ENCODE assay signal across 25 cellular contexts in genomic region chr3:40468018-40468417, GRCh38.
"Had no signal": no experiment of that assay in that cellular context is flagged by ENCODE, and none has a peak within 500 bp of the region (broad histone marks: within the 10 kb centered on the region; RNA-seq: fewer than 3 reads in every experiment).

No MANE protein-coding gene starts in this region.

- H3K4me3 Mint-ChIP-seq: memory B cell; naive thymus-derived CD8-positive, alpha-beta T cell; neural crest cell; stimulated activated memory B cell treated with anti-CD40 and anti-IgM and Interleukin-4, amounts not matched to agents 10 μg/mL and 1 μg/mL and 100 μg/mL, for 72 hours had no signal

- H3K27ac Mint-ChIP-seq: memory B cell; stimulated activated memory B cell treated with anti-CD40 and anti-IgM and Interleukin-4, amounts not matched to agents 10 μg/mL and 1 μg/mL and 100 μg/mL, for 72 hours had no signal

- H3K27me3 Mint-ChIP-seq: memory B cell; naive thymus-derived CD8-positive, alpha-beta T cell; stimulated activated memory B cell treated with anti-CD40 and anti-IgM and Interleukin-4, amounts not matched to agents 10 μg/mL and 1 μg/mL and 100 μg/mL, for 72 hours had no signal

- H3K4me1 Mint-ChIP-seq: neural crest cell had no signal

- ATAC-seq: activated CD4-positive, CD25-positive, alpha-beta regulatory T cell treated with anti-CD3 and anti-CD28 coated beads, Interleukin-2, amount 50 U/mL, for 24 hours; gastroesophageal sphincter; naive thymus-derived CD8-positive, alpha-beta T cell; stimulated activated memory B cell treated with anti-CD40 and anti-IgM and Interleukin-4, amounts not matched to agents 10 μg/mL and 1 μg/mL and 100 μg/mL, for 72 hours had no signal

- DNase-seq: activated CD4-positive, alpha-beta T cell treated with anti-CD3 and anti-CD28 coated beads for 48 hours; activated CD4-positive, alpha-beta T cell treated with anti-CD3 and anti-CD28 coated beads, Interleukin-2, amount 50 U/mL, for 48 hours; activated CD8-positive, alpha-beta memory T cell treated with anti-CD3 and anti-CD28 coated beads, Interleukin-2, amount 50 U/mL, for 4 hours; activated gamma-delta T cell; activated naive CD4-positive, alpha-beta T cell treated with anti-CD3 and anti-CD28 coated beads, Interleukin-2, amount 50 U/mL, for 16 hours; activated T-cell treated with anti-CD3 and anti-CD28 coated beads, Interleukin-2, amount 50 U/mL, for 1 hour; amniotic stem cell; central memory CD4-positive, alpha-beta T cell; islet precursor cell; midbrain; naive thymus-derived CD8-positive, alpha-beta T cell; nucleus accumbens; pancreas; retina; stimulated activated CD4-positive, alpha-beta T cell treated with anti-CD3 and anti-CD28 coated beads, Interleukin-1b, Interleukin-23, amount 100 ng/mL, for 48 hours; stimulated activated CD4-positive, alpha-beta T cell treated with anti-CD3 and anti-CD28 coated beads, Interleukin-4, amount 100 ng/mL, for 4 hours; stimulated activated CD8-positive, alpha-beta memory T cell treated with anti-CD3 and anti-CD28 coated beads, Interleukin-4, amount 100 ng/mL, for 48 hours; stomach; thyroid gland; upper lobe of left lung had no signal

- H3K9me3 Mint-ChIP-seq: memory B cell; neural crest cell; stimulated activated memory B cell treated with anti-CD40 and anti-IgM and Interleukin-4, amounts not matched to agents 10 μg/mL and 1 μg/mL and 100 μg/mL, for 72 hours had no signal
